ENCODE assay signal across 18 cellular contexts in genomic region chr9:75490326-75490725, GRCh38.
DNase-seq lines count a peak whose midpoint lies in the region; ATAC-seq and TF ChIP-seq lines count a peak whose summit lies in the region.
"Had no signal": no experiment of that assay in that cellular context is flagged by ENCODE, and none has a peak within 500 bp of the region (broad histone marks: within the 10 kb centered on the region; RNA-seq: fewer than 3 reads in every experiment).

No MANE protein-coding gene starts in this region.

- H3K36me3 ChIP-seq in esophagus muscularis mucosa: no peaks in the 10 kb centered on the region
- H3K36me3 ChIP-seq: MG63, SJCRH30 had no signal

- no peaks in the 10 kb centered on the region for H3K9me3 ChIP-seq in esophagus muscularis mucosa
- H3K9me3 ChIP-seq: MG63, SJCRH30 had no signal

- H3K4me1 ChIP-seq in esophagus muscularis mucosa: peaks cover 0 to 15% (median 4%) of the 10 kb centered on the region in 4 donors
- H3K4me1 ChIP-seq: SJCRH30 had no signal

- no peak overlapping the region for H3K4me3 ChIP-seq in esophagus muscularis mucosa
- H3K4me3 ChIP-seq: MG63, SJCRH30 had no signal

- no peaks in the 10 kb centered on the region for H3K27me3 ChIP-seq in esophagus muscularis mucosa
- H3K27me3 ChIP-seq: MG63, SJCRH30 had no signal

- peak overlapping the region; percentile 3 to 40 (median 14) for H3K27ac ChIP-seq in esophagus muscularis mucosa (replicated peaks in 1 of 4)
- H3K27ac ChIP-seq: SJCRH30 had no signal

- no peak for TF ChIP-seq EP300 in esophagus muscularis mucosa (IDR thresholded peaks at IDR 0.05)

- no peak for TF ChIP-seq POLR2A in esophagus muscularis mucosa (IDR thresholded peaks at IDR 0.05; ENCODE audit: low read depth)

- no peak for TF ChIP-seq CTCF in esophagus muscularis mucosa (IDR thresholded peaks at IDR 0.05)

- ATAC-seq in left cardiac atrium (peak; percentile 71 to 74), sciatic nerve (peak; percentile 89), GM19351 (IDR thresholded peaks at IDR 0.05; ENCODE audit: unreplicated experiment) (no peak)

- in situ Hi-C loops in G401 (cut with HindIII; ENCODE audit: low sequenced_read_pairs): no loop called here

- intact Hi-C loops in esophagus muscularis mucosa (cut with DNase I): no loop called here
- intact Hi-C loops in left cardiac atrium (cut with DNase I): no loop called here
- intact Hi-C loops in sciatic nerve (cut with DNase I): no loop called here

- DNase-seq in AG20443 (ENCODE audit: low spot score) (peak; percentile 9), esophagus muscularis mucosa (ENCODE audit: extremely low spot score) (no peak), left cardiac atrium (no peak), sciatic nerve (ENCODE audit: low spot score) (no peak), AML-193 (lab: John Stamatoyannopoulos, UW) (no peak), G401 (ENCODE audit: low spot score) (no peak)
- DNase-seq: GF-D8, H9, HFFc6, Kasumi-1, MG63, NCI-H1048, NCI-H1417 treated with DMSO at 0.1 percent for 48 hours, NCI-H187 treated with DMSO at 0.1 percent for 48 hours, NCI-H510A, NCI-H748 treated with DMSO at 0.1 percent for 48 hours, SJCRH30 had no signal

- WGBS in esophagus muscularis mucosa: 46% methylated on average over 2 of the region's 2 CpGs
